In the genomic region with DNA sequence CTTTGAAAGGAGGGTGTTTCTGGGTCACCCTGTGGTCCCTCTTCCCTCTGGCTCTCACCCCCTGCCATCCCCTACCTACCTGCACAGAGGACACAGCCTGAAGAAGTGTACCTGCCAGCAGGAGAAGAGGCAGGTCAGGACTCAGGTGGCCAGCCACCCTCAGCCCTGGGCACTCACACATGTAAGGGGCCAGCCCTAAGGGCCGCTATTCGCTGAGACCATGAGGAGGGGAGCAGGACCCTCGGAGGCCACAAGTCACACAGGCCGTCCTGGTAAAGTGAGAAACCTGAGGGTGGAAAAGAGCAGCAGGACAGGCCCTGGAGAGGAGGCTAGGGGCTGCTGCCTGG, we compare ENCODE assay signal across 8 cellular contexts. TPM values are rescaled to one million over a fixed set of nuclear protein-coding genes. Genes with fewer than 3 reads are reported as not detected.
DNase-seq lines count a peak whose midpoint lies in the region; ATAC-seq and TF ChIP-seq lines count a peak whose summit lies in the region.

No MANE protein-coding gene starts in this region.

- H3K4me1 Mint-ChIP-seq in naive B cell = peaks cover 39 to 53% (median 43%) of the 10 kb centered on the region in 3 donors

- H3K27ac ChIP-seq in BLaER1 treated with 17β-estradiol and CSF1 and Interleukin-3, amounts not matched to agents 10 nM and 100 nM = peak overlapping the region; percentile 58 to 90 (median 83); a peak in 21 of 22 replicates

- peak overlapping the region in 3 of 6 donors; percentile 67 to 94 (median 90) for H3K27ac Mint-ChIP-seq in naive B cell

- peaks cover 0 to 14% (median 0%) of the 10 kb centered on the region in 11 experiments; a peak in 2 of 22 replicates for H4K20me1 ChIP-seq in BLaER1 treated with 17β-estradiol and CSF1 and Interleukin-3, amounts not matched to agents 10 nM and 100 nM

- no peaks in the 10 kb centered on the region for H3K27me3 Mint-ChIP-seq in naive B cell

- H3K9me3 ChIP-seq in BLaER1 treated with 17β-estradiol and CSF1 and Interleukin-3, amounts not matched to agents 10 nM and 100 nM (replicated peaks in 1 of 11) = no peaks in the 10 kb centered on the region

- H3K9ac ChIP-seq in BLaER1 treated with 17β-estradiol and CSF1 and Interleukin-3, amounts not matched to agents 10 nM and 100 nM = peak overlapping the region; percentile 76 to 88 (median 83)

- H3K36me3 ChIP-seq in BLaER1 treated with 17β-estradiol and CSF1 and Interleukin-3, amounts not matched to agents 10 nM and 100 nM = peaks cover 27 to 41% (median 34%) of the 10 kb centered on the region in 11 experiments

- ATAC-seq in HG03196 (IDR thresholded peaks at IDR 0.05; ENCODE audit: unreplicated experiment) (peak; percentile 2), naive B cell (ENCODE audit: low read depth in 2 of 2) (no peak)

- H3K4me3 Mint-ChIP-seq in naive B cell = peak overlapping the region; percentile 82 to 98 (median 94)

- peak overlapping the region; percentile 56 to 77 (median 67) for H3K4me3 ChIP-seq in BLaER1 treated with 17β-estradiol and CSF1 and Interleukin-3, amounts not matched to agents 10 nM and 100 nM
- H3K4me3 ChIP-seq in cardiac fibroblast (replicated peaks in 1 of 2; ENCODE audit: low read depth in 2 of 2, low read length in 2 of 2) = peak overlapping the region; percentile 58 to 76

- H3K4me1 ChIP-seq in BLaER1 treated with 17β-estradiol and CSF1 and Interleukin-3, amounts not matched to agents 10 nM and 100 nM = peaks cover 36 to 63% (median 48%) of the 10 kb centered on the region in 10 experiments

- H3K36me3 Mint-ChIP-seq in naive B cell = no peaks in the 10 kb centered on the region

- peak overlapping the region; percentile 91 to 100 (median 98) for H3K4me2 ChIP-seq in BLaER1 treated with 17β-estradiol and CSF1 and Interleukin-3, amounts not matched to agents 10 nM and 100 nM

- no peak for TF ChIP-seq CTCF in cardiac fibroblast (IDR thresholded peaks at IDR 0.05; ENCODE audit: low read depth, low read length)

- H3K9me3 Mint-ChIP-seq in naive B cell = no peaks in the 10 kb centered on the region

- H3K27me3 ChIP-seq in BLaER1 treated with 17β-estradiol and CSF1 and Interleukin-3, amounts not matched to agents 10 nM and 100 nM = no peaks in the 10 kb centered on the region

- DNase-seq in cardiac fibroblast (ENCODE audit: low read depth in 2 of 2) = no peak
- DNase-seq in naive B cell = no peak
- DNase-seq in activated effector memory CD4-positive, alpha-beta T cell treated with anti-CD3 and anti-CD28 coated beads, Interleukin-2, amount 50 U/mL, for 16 hours = no peak
- DNase-seq in mesenteric fat pad (ENCODE audit: low spot score) = no peak
- no peak for DNase-seq in NCI-H2171 (lab: John Stamatoyannopoulos, UW)
- DNase-seq in dedifferentiated amniotic fluid mesenchymal stem cell (ENCODE audit: extremely low spot score) = no peak

RNA-seq across cellular contexts. Expression of a gene that starts 1.2 kb away (rescaled TPM):
- 10 to 100 TPM in 1 of 6 donors, 1 to 10 TPM in 5; 3.1 to 16.1 (median 8.4) TPM for polyA plus RNA-seq in naive B cell (ENCODE audit: low read depth in 6 of 6)
- 18.4 TPM for total RNA-seq in mesenteric fat pad

RNA-seq across cellular contexts. Expression of a gene that starts 19.7 kb away (rescaled TPM):
- 10 to 100 TPM; 31.7 to 61.5 (median 41.1) TPM for polyA plus RNA-seq in naive B cell (ENCODE audit: low read depth in 6 of 6)
- total RNA-seq in mesenteric fat pad = 18.6 TPM

RNA-seq across cellular contexts. Expression of a gene that starts 32.0 kb away (rescaled TPM):
- 1 to 10 TPM; 1.5 to 5.3 (median 2.8) TPM for polyA plus RNA-seq in naive B cell (ENCODE audit: low read depth in 6 of 6)
- 15.9 TPM for total RNA-seq in mesenteric fat pad

RNA-seq across cellular contexts. Expression of a gene that starts 48.3 kb away (rescaled TPM):
- 10 to 100 TPM in 5 of 6 donors, 1 to 10 TPM in 1; 9.1 to 23.2 (median 17.7) TPM for polyA plus RNA-seq in naive B cell (ENCODE audit: low read depth in 6 of 6)
- 2.9 TPM for total RNA-seq in mesenteric fat pad
